In the genomic region with DNA sequence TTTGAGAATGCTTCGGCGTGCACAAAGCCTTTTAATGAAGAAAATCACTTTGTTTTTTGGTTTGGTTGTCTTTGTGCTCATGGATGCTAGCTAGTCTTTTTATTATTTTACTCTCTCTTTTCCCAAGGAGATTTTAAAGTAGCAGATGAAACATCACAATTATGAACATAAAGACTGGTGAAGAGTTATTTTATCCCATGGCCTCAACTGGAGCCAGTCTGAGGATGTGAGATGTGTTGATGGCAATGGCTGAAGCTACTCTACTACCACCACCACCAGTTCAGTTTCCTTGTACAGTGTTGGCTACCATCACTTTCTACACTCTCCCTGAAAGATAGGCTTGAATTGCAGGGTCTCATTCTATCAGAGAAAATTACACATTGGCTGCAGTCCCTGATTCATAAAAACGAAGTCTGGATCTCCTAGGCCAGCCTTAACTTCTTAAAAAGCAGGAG, we compare ENCODE assay signal across 8 cellular contexts.
DNase-seq lines count a peak whose midpoint lies in the region; ATAC-seq, FAIRE-seq and TF ChIP-seq lines count a peak whose summit lies in the region.

No MANE protein-coding gene starts in this region.

- H3K36me3 ChIP-seq in KMS-11 (ENCODE audit: insufficient read depth): no peaks in the 10 kb centered on the region

- peak overlapping the region; percentile 71 to 97 (median 97) for H3K4me3 Mint-ChIP-seq in nephron

- peak overlapping the region; percentile 91 for H3K4me2 ChIP-seq in KMS-11

- peak overlapping the region; percentile 96 for H2AFZ ChIP-seq in KMS-11 (ENCODE audit: low read depth)

- DNase-seq in choroid plexus epithelial cell (ENCODE audit: low read depth) (no peak), NCI-H1930 (lab: John Stamatoyannopoulos, UW) (no peak), HTR-8/SVneo (ENCODE audit: insufficient read length, low spot score) (no peak)

- H3K36me3 Mint-ChIP-seq in nephron (ENCODE audit: low read depth): peaks cover 6% of the 10 kb centered on the region

- peaks cover 34% of the 10 kb centered on the region for H3K4me1 Mint-ChIP-seq in nephron

- H3K27ac ChIP-seq in C4-2B (peak overlapping the region; percentile 91), KMS-11 (no peak overlapping the region)

- no peak for ATAC-seq in GM21515 (IDR thresholded peaks at IDR 0.05; ENCODE audit: unreplicated experiment)
- ATAC-seq in GM18861 (IDR thresholded peaks at IDR 0.05; ENCODE audit: unreplicated experiment): no peak

- H3K9ac ChIP-seq in KMS-11: no peak overlapping the region

- no peak for FAIRE-seq in HTR-8/SVneo (lab: Jason Lieb, UNC)

- H3K27ac Mint-ChIP-seq in nephron: peak overlapping the region; percentile 89 to 97 (median 92)

- H3K27me3 Mint-ChIP-seq in nephron (ENCODE audit: low read depth): peaks cover 3% of the 10 kb centered on the region

- peaks cover 29% of the 10 kb centered on the region for H3K4me1 ChIP-seq in KMS-11 (ENCODE audit: low read depth, poor library complexity, severe bottlenecking)

- H3K9me3 Mint-ChIP-seq in nephron: no peaks in the 10 kb centered on the region

- no peaks in the 10 kb centered on the region for H4K20me1 ChIP-seq in KMS-11 (ENCODE audit: insufficient read depth)

- H3K4me3 ChIP-seq in KMS-11 (IDR thresholded peaks at IDR 0.05; ENCODE audit: insufficient read depth, low read depth, low read length) (no peak overlapping the region), choroid plexus epithelial cell (ENCODE audit: low read depth, low read length) (peak overlapping the region; percentile 80)

- TF ChIP-seq CTCF in C4-2B (conservative IDR thresholded peaks at IDR 0.05) (no peak), KMS-11 (conservative IDR thresholded peaks at IDR 0.05; ENCODE audit: low read depth, low read length) (no peak), choroid plexus epithelial cell (conservative IDR thresholded peaks at IDR 0.05; ENCODE audit: low read depth, low read length) (no peak), nephron (IDR thresholded peaks at IDR 0.05; ENCODE audit: unreplicated experiment in 3 of 3) (no peak)

- H3K27me3 ChIP-seq in KMS-11 (ENCODE audit: insufficient read depth, low read depth): no peaks in the 10 kb centered on the region

- H3K79me2 ChIP-seq in KMS-11 (ENCODE audit: insufficient read depth, low read depth): peaks cover 40% of the 10 kb centered on the region
